5 cellular contexts compared by ENCODE assay signal in genomic region chr13:37053111-37053510, GRCh38. TPM values are rescaled to one million over a fixed set of nuclear protein-coding genes. Genes with fewer than 3 reads are reported as not detected.
"Had no signal": no experiment of that assay in that cellular context is flagged by ENCODE, and none has a peak within 500 bp of the region (broad histone marks: within the 10 kb centered on the region; RNA-seq: fewer than 3 reads in every experiment).

No MANE protein-coding gene starts in this region.

RNA-seq across cellular contexts. Expression of gene CSNK1A1L, which starts 52.4 kb away (rescaled TPM):
- total RNA-seq: GM23248, H4, H7, HT-29, IMR-90 had no signal
- polyA plus RNA-seq: GM23248, IMR-90 had no signal
